ENCODE assay signal across 8 cellular contexts in genomic region chr2:9555338-9556120, GRCh38. TPM values are rescaled to one million over a fixed set of nuclear protein-coding genes. Genes with fewer than 3 reads are reported as not detected.
DNase-seq lines count a peak whose midpoint lies in the region; ATAC-seq and TF ChIP-seq lines count a peak whose summit lies in the region.

Gene ADAM17 (minus strand): TSS chr2:9555830. CDS start chr2:9555605, 225 bp downstream.

- intact Hi-C loops in CD14-positive monocyte (cut with micrococcal nuclease) (loop anchor here (1.0 to 10.0 kb wide), 5 partner anchors 17 to 489 kb away; partner anchors contain the start of genes YWHAQ (in 2 of the 2) and KLF11 (in 1 of the 2)), right lobe of liver (cut with DNase I) (no loop called here)

- peaks cover 46% of the 10 kb centered on the region for H3K4me1 Mint-ChIP-seq in CD14-positive monocyte

- H3K27ac ChIP-seq in right lobe of liver = peak within 1 kb of the TSS; percentile 91 to 99 (median 95)

- peak within 1 kb of the TSS; percentile 98 to 100 (median 99) for H3K27ac Mint-ChIP-seq in CD14-positive monocyte

- peaks cover 0 to 6% (median 4%) of the 10 kb centered on the region in 3 donors for H3K27me3 Mint-ChIP-seq in CD14-positive monocyte (ENCODE audit: low read depth in 3 of 3)

- no peaks in the 10 kb centered on the region for H3K27me3 ChIP-seq in right lobe of liver

- H3K4me3 Mint-ChIP-seq in CD14-positive monocyte = peak within 1 kb of the TSS; percentile 96 to 98

- peak within 1 kb of the TSS; percentile 89 to 95 (median 93) for H3K4me3 ChIP-seq in right lobe of liver

- peak; percentile 97 for TF ChIP-seq POLR2A in right lobe of liver (IDR thresholded peaks at IDR 0.05)

- peaks cover 2 to 7% of the 10 kb centered on the region in 2 donors for H3K36me3 Mint-ChIP-seq in CD14-positive monocyte

- TF ChIP-seq CTCF in CD14-positive monocyte (IDR thresholded peaks at IDR 0.05) = no peak
- peak in 2 of 4 donors; percentile 48 to 64 for TF ChIP-seq CTCF in right lobe of liver (IDR thresholded peaks at IDR 0.05)

- peaks cover 0 to 5% (median 0%) of the 10 kb centered on the region in 7 donors for H3K9me3 Mint-ChIP-seq in CD14-positive monocyte

- no peaks in the 10 kb centered on the region for H3K36me3 ChIP-seq in right lobe of liver

- H3K9me3 ChIP-seq in right lobe of liver = no peaks in the 10 kb centered on the region

- ATAC-seq in GM19351 (IDR thresholded peaks at IDR 0.05; ENCODE audit: unreplicated experiment) = peak; percentile 83
- ATAC-seq in HG03521 (IDR thresholded peaks at IDR 0.05; ENCODE audit: unreplicated experiment) = peak; percentile 91
- peak; percentile 94 to 99 (median 97) for ATAC-seq in right lobe of liver

- peaks cover 0 to 28% (median 3%) of the 10 kb centered on the region in 4 donors for H3K4me1 ChIP-seq in right lobe of liver

- peak; percentile 97 for DNase-seq in CD14-positive monocyte (ENCODE audit: low spot score)
- DNase-seq in NCI-H69 (lab: John Stamatoyannopoulos, UW) = peak; percentile 95
- peak; percentile 60 to 66 for DNase-seq in activated CD4-positive, alpha-beta T cell treated with anti-CD3 and anti-CD28 coated beads, Interleukin-2, amount 50 U/mL, for 4 hours
- peak; percentile 97 for DNase-seq in dermis blood vessel endothelial cell
- DNase-seq in right lobe of liver = peak; percentile 98 to 99 (median 98)
- peak; percentile 80 to 85 for DNase-seq in stimulated activated CD4-positive, alpha-beta T cell treated with anti-CD3 and anti-CD28 coated beads, Interleukin-4, amount 100 ng/mL, for 4 hours

- 0% methylated on average over 20 of the region's 73 CpGs for WGBS in right lobe of liver (ENCODE audit: insufficient coverage, low coverage, low lambda C conversion rate, missing lambda C conversion rate)

RNA-seq across cellular contexts. Expression of gene ADAM17, which starts in this region (rescaled TPM):
- 10 to 100 TPM; 30.2 to 34.8 TPM for polyA plus RNA-seq in CD14-positive monocyte
- 54.0 and 65.0 TPM in 2 replicates for total RNA-seq in dermis blood vessel endothelial cell
- 10 to 100 TPM in 1 of 6 experiments, 1 to 10 TPM in 5; 5.1 to 11.7 (median 6.6) TPM for total RNA-seq in right lobe of liver

Comparison
In these comparisons a context has a peak if more than half of its experiments do, and no peak if none do; other contexts are left out.
1. Peak in every context shown above with its lines: DNase-seq, ATAC-seq, H3K4me3 ChIP-seq and H3K27ac ChIP-seq.
2. intact Hi-C loops: an anchor here in CD14-positive monocyte (1.0 to 10.0 kb wide); none called in right lobe of liver.